In the genomic region with DNA sequence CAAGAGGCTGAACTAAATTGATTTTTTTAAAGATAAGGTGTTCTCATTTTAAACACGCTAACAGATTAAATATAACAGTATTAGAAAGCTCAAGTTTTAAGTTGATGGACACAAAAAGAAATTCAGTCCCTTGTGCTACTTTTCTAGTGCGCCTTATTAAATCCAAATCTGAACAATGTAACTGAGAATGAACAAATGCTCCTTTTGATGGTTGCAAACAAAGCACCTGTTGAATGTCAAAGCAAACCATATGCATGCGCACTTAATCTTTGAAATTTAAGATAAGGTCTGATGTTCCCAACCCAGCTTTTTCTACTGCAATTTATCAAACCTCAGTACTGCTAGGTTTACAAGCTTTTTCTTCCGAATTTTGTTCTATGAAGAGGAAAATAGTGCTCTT, we compare ENCODE assay signal across 8 cellular contexts.
"Had no signal": no experiment of that assay in that cellular context is flagged by ENCODE, and none has a peak within 500 bp of the region (broad histone marks: within the 10 kb centered on the region; RNA-seq: fewer than 3 reads in every experiment).

No MANE protein-coding gene starts in this region.

- ATAC-seq: GM12878 had no signal

- FAIRE-seq: G401.6, GM12878, GM12891, GM12892, GM18507, GM19239 had no signal

- H3K4me3 ChIP-seq: GM12878 had no signal

- DNase-seq: GDM1, GF-D8 had no signal
